Comparison of ENCODE assay signal across 24 cellular contexts in genomic region chr2:86218124-86218523, GRCh38. TPM values are rescaled to one million over a fixed set of nuclear protein-coding genes. Genes with fewer than 3 reads are reported as not detected.
A peak's percentile ranks its signal among the peaks of the same experiment; 100 is the strongest.
DNase-seq lines count a peak whose midpoint lies in the region; ATAC-seq and TF ChIP-seq lines count a peak whose summit lies in the region.
"Had no signal": no experiment of that assay in that cellular context is flagged by ENCODE, and none has a peak within 500 bp of the region (broad histone marks: within the 10 kb centered on the region; RNA-seq: fewer than 3 reads in every experiment).

No MANE protein-coding gene starts in this region.

- TF ChIP-seq CTCF in glutamatergic neuron (IDR thresholded peaks at IDR 0.05; ENCODE audit: partially characterized antibody, unreplicated experiment) (no peak), mammary epithelial cell (conservative IDR thresholded peaks at IDR 0.05 in 1 of 2, IDR thresholded peaks at IDR 0.05 in 1 of 2; ENCODE audit: extremely low read depth in 1 of 2, insufficient read depth in 1 of 2, low read depth in 1 of 2, low read length in 2 of 2) (no peak)

- no peak overlapping the region for H3K27ac Mint-ChIP-seq in activated naive CD4-positive, alpha-beta T cell treated with anti-CD3 and anti-CD28 coated beads for 36 hours
- H3K27ac Mint-ChIP-seq in activated naive CD4-positive, alpha-beta T cell treated with anti-CD3 and anti-CD28 coated beads, Interleukin-2, amount 10 ng/mL, durations not matched to agents 7 days and 5 days = no peak overlapping the region
- peak overlapping the region; percentile 23 for H3K27ac Mint-ChIP-seq in T-helper 2 cell treated with Interferon-gamma antibody and Interleukin-4, amounts not matched to agents 5 μg/mL and 100 μg/mL, for 36 hours
- H3K27ac Mint-ChIP-seq in glutamatergic neuron (ENCODE audit: unreplicated experiment) = peak overlapping the region; percentile 35
- H3K27ac Mint-ChIP-seq: activated T-cell treated with anti-CD3 and anti-CD28 coated beads, Interleukin-2, amount 50 U/mL, for 72 hours; mesothelial cell of epicardium; stimulated activated memory B cell treated with anti-CD40 and anti-IgM and Interleukin-4, amounts not matched to agents 10 μg/mL and 1 μg/mL and 100 μg/mL, for 72 hours had no signal

- no TSS peak for BruUV-seq in mammary epithelial cell (replicated peaks; lab: Mats Ljungman, UMichigan)

- in situ Hi-C loops in mammary epithelial cell (cut with MboI; ENCODE audit: low sequenced_read_pairs in 2 of 2) = loop anchor here in 1 of 2 donors (25.0 kb wide), 1 partner anchor 144 kb away; no protein-coding TSS in a partner anchor

- CTCF ChIA-PET in activated naive CD4-positive, alpha-beta T cell treated with anti-CD3 and anti-CD28 coated beads for 36 hours (lab: Charles Lee) = no interaction called here
- CTCF ChIA-PET in activated naive CD4-positive, alpha-beta T cell treated with anti-CD3 and anti-CD28 coated beads, Interleukin-2, amount 10 ng/mL, durations not matched to agents 7 days and 5 days (lab: Charles Lee) = no interaction called here
- CTCF ChIA-PET in mammary epithelial cell (lab: Charles Lee; ENCODE audit: low non-redundant PET) = no interaction called here

- no peaks in the 10 kb centered on the region for H3K4me1 ChIP-seq in mammary epithelial cell (ENCODE audit: insufficient read depth, low read length)
- H3K4me1 ChIP-seq: A549 had no signal

- H3K9me3 Mint-ChIP-seq in activated naive CD4-positive, alpha-beta T cell treated with anti-CD3 and anti-CD28 coated beads for 36 hours = no peaks in the 10 kb centered on the region
- H3K9me3 Mint-ChIP-seq in activated naive CD4-positive, alpha-beta T cell treated with anti-CD3 and anti-CD28 coated beads, Interleukin-2, amount 10 ng/mL, durations not matched to agents 7 days and 5 days = peaks cover 7% of the 10 kb centered on the region
- peaks cover 5% of the 10 kb centered on the region for H3K9me3 Mint-ChIP-seq in T-helper 2 cell treated with Interferon-gamma antibody and Interleukin-4, amounts not matched to agents 5 μg/mL and 100 μg/mL, for 36 hours
- H3K9me3 Mint-ChIP-seq in glutamatergic neuron (ENCODE audit: unreplicated experiment) = peaks cover 11% of the 10 kb centered on the region
- H3K9me3 Mint-ChIP-seq: activated T-cell treated with anti-CD3 and anti-CD28 coated beads, Interleukin-2, amount 50 U/mL, for 72 hours; CD8-positive, alpha-beta memory T cell; mesothelial cell of epicardium; stimulated activated memory B cell treated with anti-CD40 and anti-IgM and Interleukin-4, amounts not matched to agents 10 μg/mL and 1 μg/mL and 100 μg/mL, for 72 hours had no signal

- ATAC-seq in HG03432 (IDR thresholded peaks at IDR 0.05; ENCODE audit: unreplicated experiment) (no peak), GM21737 (IDR thresholded peaks at IDR 0.05; ENCODE audit: unreplicated experiment) (no peak)
- ATAC-seq: A549; left ventricle myocardium superior; stimulated activated memory B cell treated with anti-CD40 and anti-IgM and Interleukin-4, amounts not matched to agents 10 μg/mL and 1 μg/mL and 100 μg/mL, for 72 hours had no signal

- H3K9me3 ChIP-seq in mammary epithelial cell (replicated peaks; ENCODE audit: insufficient read depth, low read length) = no peaks in the 10 kb centered on the region
- H3K9me3 ChIP-seq: A549, HAP-1, prostate gland had no signal

- H2AFZ ChIP-seq in mammary epithelial cell (ENCODE audit: low read depth, low read length) = no peak overlapping the region

- no peak overlapping the region for H3K4me2 ChIP-seq in mammary epithelial cell (ENCODE audit: insufficient read depth, low read depth, low read length)
- H3K4me2 ChIP-seq: A549 had no signal

- H3K36me3 Mint-ChIP-seq in activated naive CD4-positive, alpha-beta T cell treated with anti-CD3 and anti-CD28 coated beads for 36 hours (ENCODE audit: low read depth) = no peaks in the 10 kb centered on the region
- H3K36me3 Mint-ChIP-seq in activated naive CD4-positive, alpha-beta T cell treated with anti-CD3 and anti-CD28 coated beads, Interleukin-2, amount 10 ng/mL, durations not matched to agents 7 days and 5 days = peaks cover 22% of the 10 kb centered on the region
- peaks cover 18% of the 10 kb centered on the region for H3K36me3 Mint-ChIP-seq in T-helper 2 cell treated with Interferon-gamma antibody and Interleukin-4, amounts not matched to agents 5 μg/mL and 100 μg/mL, for 36 hours (ENCODE audit: low read depth)
- H3K36me3 Mint-ChIP-seq in glutamatergic neuron (ENCODE audit: unreplicated experiment) = peaks cover 5% of the 10 kb centered on the region

- H3K27ac ChIP-seq in temporal lobe (ENCODE audit: low read depth, low read length) = peak overlapping the region; percentile 2
- no peak overlapping the region for H3K27ac ChIP-seq in mammary epithelial cell (ENCODE audit: insufficient read depth, low read depth, low read length)
- H3K27ac ChIP-seq: A549, prostate gland had no signal

- H3K79me2 ChIP-seq in mammary epithelial cell (ENCODE audit: insufficient read depth, low read length) = no peaks in the 10 kb centered on the region

- no peaks in the 10 kb centered on the region for H4K20me1 ChIP-seq in mammary epithelial cell (ENCODE audit: insufficient read depth, low read length)

- H3K36me3 ChIP-seq in mammary epithelial cell (ENCODE audit: insufficient read depth, low read length) = no peaks in the 10 kb centered on the region
- H3K36me3 ChIP-seq: prostate gland had no signal

- no peaks in the 10 kb centered on the region for H3K27me3 Mint-ChIP-seq in activated naive CD4-positive, alpha-beta T cell treated with anti-CD3 and anti-CD28 coated beads for 36 hours (ENCODE audit: low read depth)
- no peaks in the 10 kb centered on the region for H3K27me3 Mint-ChIP-seq in activated naive CD4-positive, alpha-beta T cell treated with anti-CD3 and anti-CD28 coated beads, Interleukin-2, amount 10 ng/mL, durations not matched to agents 7 days and 5 days
- H3K27me3 Mint-ChIP-seq in T-helper 2 cell treated with Interferon-gamma antibody and Interleukin-4, amounts not matched to agents 5 μg/mL and 100 μg/mL, for 36 hours (ENCODE audit: low read depth) = no peaks in the 10 kb centered on the region
- H3K27me3 Mint-ChIP-seq in glutamatergic neuron (ENCODE audit: unreplicated experiment) = peaks cover 2% of the 10 kb centered on the region
- H3K27me3 Mint-ChIP-seq: CD8-positive, alpha-beta memory T cell; stimulated activated memory B cell treated with anti-CD40 and anti-IgM and Interleukin-4, amounts not matched to agents 10 μg/mL and 1 μg/mL and 100 μg/mL, for 72 hours had no signal

- 85% methylated on average over 4 of the region's 4 CpGs for WGBS in mammary epithelial cell (ENCODE audit: low coverage, missing lambda C conversion rate)

- H3K27me3 ChIP-seq in mammary epithelial cell (ENCODE audit: insufficient read depth, low read length) = no peaks in the 10 kb centered on the region

- dilution Hi-C loops in mammary epithelial cell (cut with HindIII; ENCODE audit: low sequenced_read_pairs) = no loop called here

- H3K4me1 Mint-ChIP-seq in activated naive CD4-positive, alpha-beta T cell treated with anti-CD3 and anti-CD28 coated beads for 36 hours (ENCODE audit: low read depth) = peaks cover 4% of the 10 kb centered on the region
- H3K4me1 Mint-ChIP-seq in activated naive CD4-positive, alpha-beta T cell treated with anti-CD3 and anti-CD28 coated beads, Interleukin-2, amount 10 ng/mL, durations not matched to agents 7 days and 5 days = peaks cover 40% of the 10 kb centered on the region
- H3K4me1 Mint-ChIP-seq in T-helper 2 cell treated with Interferon-gamma antibody and Interleukin-4, amounts not matched to agents 5 μg/mL and 100 μg/mL, for 36 hours (ENCODE audit: low read depth) = peaks cover 20% of the 10 kb centered on the region
- peaks cover 29% of the 10 kb centered on the region for H3K4me1 Mint-ChIP-seq in glutamatergic neuron (ENCODE audit: low read depth, unreplicated experiment)

- DNase-seq in activated naive CD4-positive, alpha-beta T cell treated with anti-CD3 and anti-CD28 coated beads for 36 hours = peak; percentile 25
- DNase-seq in activated naive CD4-positive, alpha-beta T cell treated with anti-CD3 and anti-CD28 coated beads, Interleukin-2, amount 10 ng/mL, durations not matched to agents 7 days and 5 days = no peak
- no peak for DNase-seq in T-helper 2 cell treated with Interferon-gamma antibody and Interleukin-4, amounts not matched to agents 5 μg/mL and 100 μg/mL, for 36 hours (ENCODE audit: low spot score)
- DNase-seq in glutamatergic neuron = no peak
- no peak for DNase-seq in mammary epithelial cell
- DNase-seq: activated naive CD4-positive, alpha-beta T cell; activated T-cell treated with anti-CD3 and anti-CD28 coated beads, Interleukin-2, amount 50 U/mL, for 72 hours; amygdala; CD8-positive, alpha-beta memory T cell; kidney; left ventricle myocardium superior; NCI-H146; NCI-H345; NCI-H774; nucleus accumbens; SIG-M5 had no signal

- no peak overlapping the region for H3K9ac ChIP-seq in mammary epithelial cell (ENCODE audit: insufficient read depth, low read length)

- no peak overlapping the region for H3K4me3 ChIP-seq in mammary epithelial cell (replicated peaks in 1 of 3; ENCODE audit: insufficient read depth in 1 of 3, low read depth in 2 of 3, low read length in 3 of 3)
- H3K4me3 ChIP-seq: A549, HAP-1, prostate gland had no signal

- H3K4me3 Mint-ChIP-seq in activated naive CD4-positive, alpha-beta T cell treated with anti-CD3 and anti-CD28 coated beads for 36 hours = no peak overlapping the region
- H3K4me3 Mint-ChIP-seq in activated naive CD4-positive, alpha-beta T cell treated with anti-CD3 and anti-CD28 coated beads, Interleukin-2, amount 10 ng/mL, durations not matched to agents 7 days and 5 days = no peak overlapping the region
- no peak overlapping the region for H3K4me3 Mint-ChIP-seq in T-helper 2 cell treated with Interferon-gamma antibody and Interleukin-4, amounts not matched to agents 5 μg/mL and 100 μg/mL, for 36 hours
- H3K4me3 Mint-ChIP-seq in glutamatergic neuron (ENCODE audit: unreplicated experiment) = peak overlapping the region; percentile 64
- H3K4me3 Mint-ChIP-seq: activated T-cell treated with anti-CD3 and anti-CD28 coated beads, Interleukin-2, amount 50 U/mL, for 72 hours; CD8-positive, alpha-beta memory T cell; mesothelial cell of epicardium; stimulated activated memory B cell treated with anti-CD40 and anti-IgM and Interleukin-4, amounts not matched to agents 10 μg/mL and 1 μg/mL and 100 μg/mL, for 72 hours had no signal

- intact Hi-C loops in activated naive CD4-positive, alpha-beta T cell treated with anti-CD3 and anti-CD28 coated beads for 36 hours (cut with micrococcal nuclease) = no loop called here
- intact Hi-C loops in mammary epithelial cell (cut with micrococcal nuclease) = no loop called here

RNA-seq across cellular contexts. Expression of gene MRPL35, which starts 18.9 kb away (rescaled TPM):
- total RNA-seq in activated naive CD4-positive, alpha-beta T cell treated with anti-CD3 and anti-CD28 coated beads for 36 hours = 10 to 100 TPM; 63.0 to 65.0 TPM
- total RNA-seq in glutamatergic neuron (ENCODE audit: unreplicated experiment) (32.3 TPM), temporal lobe (36.6 TPM), mammary epithelial cell (10 to 100 TPM; 30.8 to 39.2 TPM)
- polyA plus RNA-seq in mammary epithelial cell = 56.4 TPM
- polyA minus RNA-seq in mammary epithelial cell = 17.9 TPM

RNA-seq across cellular contexts. Expression of gene IMMT, which starts 22.9 kb away (rescaled TPM):
- 100 to 1,000 TPM; 164 to 168 TPM for total RNA-seq in activated naive CD4-positive, alpha-beta T cell treated with anti-CD3 and anti-CD28 coated beads for 36 hours
- total RNA-seq in glutamatergic neuron (ENCODE audit: unreplicated experiment) (124 TPM), temporal lobe (41.3 TPM), mammary epithelial cell (100 to 1,000 TPM in 1 of 2 donors, 10 to 100 TPM in 1; 78.9 to 102 TPM)
- polyA plus RNA-seq in mammary epithelial cell = 53.3 TPM
- 85.4 TPM for polyA minus RNA-seq in mammary epithelial cell

Comparison
In these comparisons a context has a peak if more than half of its experiments do, and no peak if none do; other contexts are left out.
1. H3K27ac Mint-ChIP-seq: peak in T-helper 2 cell treated with Interferon-gamma antibody and Interleukin-4, amounts not matched to agents 5 μg/mL and 100 μg/mL, for 36 hours (single experiment) and glutamatergic neuron (single experiment); none in activated naive CD4-positive, alpha-beta T cell treated with anti-CD3 and anti-CD28 coated beads for 36 hours (single experiment) and activated naive CD4-positive, alpha-beta T cell treated with anti-CD3 and anti-CD28 coated beads, Interleukin-2, amount 10 ng/mL, durations not matched to agents 7 days and 5 days (single experiment).